In genomic region chr2:174994381-174994780, GRCh38 we compare ENCODE assay signal across 11 cellular contexts.
"Had no signal": no experiment of that assay in that cellular context is flagged by ENCODE, and none has a peak within 500 bp of the region (broad histone marks: within the 10 kb centered on the region; RNA-seq: fewer than 3 reads in every experiment).

No MANE protein-coding gene starts in this region.

- ATAC-seq: GM23338, HCT116 had no signal

- H3K4me3 Mint-ChIP-seq: GM23338, H9, HFFc6 had no signal

- H2AFZ ChIP-seq: GM23248, GM23338 had no signal

- H3K27ac Mint-ChIP-seq: GM23338, HFFc6 had no signal

- H3K9ac ChIP-seq: GM23248 had no signal

- H3K27ac ChIP-seq: GM23248 had no signal

- DNase-seq: GM23248, GOT3, H7, H9, HCEC 1CT, HFFc6 had no signal

- H3K9me3 Mint-ChIP-seq: HFFc6 had no signal

- H3K4me3 ChIP-seq: GM23248, GM23338, HAP-1 had no signal

- H3K4me2 ChIP-seq: GM23338 had no signal

- H3K9me3 ChIP-seq: HAP-1 had no signal

- H3K36me3 ChIP-seq: HAP-1 had no signal

- FAIRE-seq: H1, H54 had no signal
